ENCODE assay signal across 8 cellular contexts in genomic region chr11:46237248-46238077, GRCh38. TPM values are rescaled to one million over a fixed set of nuclear protein-coding genes. Genes with fewer than 3 reads are reported as not detected.
DNase-seq lines count a peak whose midpoint lies in the region; ATAC-seq and TF ChIP-seq lines count a peak whose summit lies in the region.

No MANE protein-coding gene starts in this region.

- H3K27ac Mint-ChIP-seq in Calu3 (ENCODE audit: unreplicated experiment) = peak overlapping the region; percentile 48

- in situ Hi-C loops in HAP-1 (cut with MboI; ENCODE audit: low sequenced_read_pairs) = no loop called here

- H3K36me3 ChIP-seq in HAP-1 (replicated peaks) = no peaks in the 10 kb centered on the region

- H3K4me1 Mint-ChIP-seq in Calu3 (ENCODE audit: low read depth, unreplicated experiment) = peaks cover 23% of the 10 kb centered on the region

- H3K4me3 ChIP-seq in HAP-1 = no peak overlapping the region

- H3K27me3 Mint-ChIP-seq in Calu3 (ENCODE audit: unreplicated experiment) = peaks cover 45% of the 10 kb centered on the region

- ATAC-seq in left lobe of liver = peak; percentile 24
- ATAC-seq in GM18873 (IDR thresholded peaks at IDR 0.05; ENCODE audit: low FRiP score, unreplicated experiment) = no peak

- H3K9me3 Mint-ChIP-seq in Calu3 (ENCODE audit: low read depth, unreplicated experiment) = no peaks in the 10 kb centered on the region

- peaks cover 11% of the 10 kb centered on the region for H3K36me3 Mint-ChIP-seq in Calu3 (ENCODE audit: insufficient read depth, unreplicated experiment)

- no peaks in the 10 kb centered on the region for H3K9me3 ChIP-seq in HAP-1

- DNase-seq in Calu3 (peak; percentile 52), MV-4-11 (lab: John Stamatoyannopoulos, UW) (peak; percentile 92), left lobe of liver (ENCODE audit: low spot score) (no peak), HAP-1 (ENCODE audit: low spot score in 2 of 2) (no peak)
- peak; percentile 38 to 48 for DNase-seq in activated CD4-positive, alpha-beta T cell treated with anti-CD3 and anti-CD28 coated beads for 24 hours (ENCODE audit: low read depth in 2 of 2)
- DNase-seq in stimulated activated CD4-positive, alpha-beta T cell treated with anti-CD3 and anti-CD28 coated beads, Interleukin-4, amount 100 ng/mL, for 1 hour = peak; percentile 52

- peak overlapping the region; percentile 29 for H3K27ac ChIP-seq in cingulate gyrus (ENCODE audit: low read depth, low read length)

- H3K4me3 Mint-ChIP-seq in Calu3 (ENCODE audit: low read depth, unreplicated experiment) = peak overlapping the region; percentile 76

- peaks cover 29% of the 10 kb centered on the region for H3K4me1 ChIP-seq in HAP-1

- TF ChIP-seq CTCF in Calu3 (IDR thresholded peaks at IDR 0.05; ENCODE audit: unreplicated experiment) = no peak

- H3K27me3 ChIP-seq in HAP-1 (ENCODE audit: low read depth) = no peaks in the 10 kb centered on the region

- BruUV-seq in Calu3 (replicated peaks; lab: Mats Ljungman, UMichigan) = no TSS peak

- CTCF ChIA-PET in Calu3 (lab: Charles Lee) = interaction anchor here (0.5 to 1.5 kb wide), 6 partner anchors 59 to 1679 kb away, joined by 3 to 13 read pairs (median 5); no protein-coding TSS in a partner anchor

- intact Hi-C loops in Calu3 (cut with micrococcal nuclease; ENCODE audit: unreplicated experiment) = no loop called here

RNA-seq across cellular contexts. Expression of gene CREB3L1, which starts 40.0 kb away (rescaled TPM):
- 0.61 TPM in 1 of 2 replicates, not detected in the other for total RNA-seq in Calu3 (2022)
- total RNA-seq in left lobe of liver = 0.30 TPM

Comparison
In these comparisons a context has a peak if more than half of its experiments do, and no peak if none do; other contexts are left out.
1. DNase-seq: peak in Calu3 (single experiment), MV-4-11 (single experiment), activated CD4-positive, alpha-beta T cell treated with anti-CD3 and anti-CD28 coated beads for 24 hours (2 of 2) and stimulated activated CD4-positive, alpha-beta T cell treated with anti-CD3 and anti-CD28 coated beads, Interleukin-4, amount 100 ng/mL, for 1 hour (single experiment); none in left lobe of liver (single experiment) and HAP-1 (0 of 2).